23 cellular contexts compared by ENCODE assay signal in the genomic region with DNA sequence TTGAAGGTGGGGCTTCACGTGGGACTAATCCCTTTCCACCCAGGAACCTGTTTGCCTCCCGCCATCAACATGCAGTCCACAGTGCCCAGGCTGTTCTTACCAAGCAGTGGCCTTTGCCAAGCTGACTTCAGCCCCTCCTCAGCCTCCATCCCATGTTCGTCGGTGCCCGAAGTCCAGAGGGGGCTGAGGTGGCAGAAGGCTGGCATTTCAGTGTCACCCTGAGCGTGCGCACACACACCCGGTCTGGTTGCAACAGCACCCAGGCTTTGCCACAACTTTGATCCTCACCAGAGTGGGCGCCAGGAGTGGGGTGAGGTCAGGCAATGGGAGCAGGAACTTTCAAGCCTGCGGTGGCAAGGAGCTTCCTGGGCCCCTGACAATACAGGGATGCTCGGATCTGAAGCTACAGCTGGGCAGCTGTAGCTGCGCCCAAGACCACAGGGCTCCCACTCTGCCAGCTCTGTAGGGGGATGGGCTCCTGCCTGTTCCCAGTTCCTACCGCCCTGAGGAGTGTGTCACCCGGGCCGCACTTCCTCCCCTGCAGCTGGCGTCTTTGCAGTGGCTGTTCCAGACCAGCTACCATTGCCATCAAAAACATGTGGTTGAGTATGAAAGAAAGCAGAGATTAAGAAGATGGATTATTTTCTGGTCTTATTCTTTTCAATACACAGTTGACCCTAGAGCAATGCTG.
A peak's percentile ranks its signal among the peaks of the same experiment; 100 is the strongest.
DNase-seq lines count a peak whose midpoint lies in the region; ATAC-seq and TF ChIP-seq lines count a peak whose summit lies in the region.
"Had no signal": no experiment of that assay in that cellular context is flagged by ENCODE, and none has a peak within 500 bp of the region (broad histone marks: within the 10 kb centered on the region; RNA-seq: fewer than 3 reads in every experiment).

No MANE protein-coding gene starts in this region.

- no peak overlapping the region for H3K4me2 ChIP-seq in neuronal stem cell (ENCODE audit: insufficient read depth, low read length, poor library complexity, severe bottlenecking)
- H3K4me2 ChIP-seq: BLaER1 had no signal

- no peak overlapping the region for H3K27ac ChIP-seq in neuronal stem cell (replicated peaks; ENCODE audit: low read length)
- H3K27ac ChIP-seq: 22Rv1, BLaER1 had no signal

- no peak for TF ChIP-seq CTCF in LNCaP clone FGC (IDR thresholded peaks at IDR 0.05; ENCODE audit: control insufficient read depth, extremely low read depth, insufficient read depth)

- no peak overlapping the region for H4K91ac ChIP-seq in neuronal stem cell (ENCODE audit: low read depth, low read length, poor library complexity)

- no peak overlapping the region for H3K18ac ChIP-seq in neuronal stem cell (ENCODE audit: low read length)

- H3K9me3 ChIP-seq in neuronal stem cell (replicated peaks in 1 of 2; ENCODE audit: control insufficient read depth in 2 of 2, insufficient read depth in 1 of 2, low read depth in 1 of 2, low read length in 2 of 2) = no peaks in the 10 kb centered on the region
- H3K9me3 ChIP-seq: BLaER1, Caco-2 had no signal

- H3K4me1 ChIP-seq in neuronal stem cell (ENCODE audit: control insufficient read depth in 2 of 2, insufficient read depth in 1 of 2, low read depth in 1 of 2, low read length in 2 of 2) = no peaks in the 10 kb centered on the region
- H3K4me1 ChIP-seq: BLaER1, Caco-2 had no signal

- H3K4me3 ChIP-seq in LNCaP clone FGC (ENCODE audit: low read depth, low read length) (peak overlapping the region; percentile 70), neuronal stem cell (ENCODE audit: low read length in 2 of 2) (no peak overlapping the region)
- H3K4me3 ChIP-seq: BLaER1 had no signal

- ATAC-seq in HG03521 (IDR thresholded peaks at IDR 0.05; ENCODE audit: unreplicated experiment) (no peak), HG02588 (IDR thresholded peaks at IDR 0.05; ENCODE audit: unreplicated experiment) (no peak)

- no peak overlapping the region for H2AFZ ChIP-seq in neuronal stem cell (ENCODE audit: low read length)

- H3K4ac ChIP-seq in neuronal stem cell (ENCODE audit: low read length) = peak overlapping the region; percentile 5

- no peaks in the 10 kb centered on the region for H3K36me3 ChIP-seq in neuronal stem cell (replicated peaks in 1 of 2; ENCODE audit: control insufficient read depth in 2 of 2, insufficient read depth in 2 of 2, low read length in 2 of 2)
- H3K36me3 ChIP-seq: BLaER1 had no signal

- H2BK12ac ChIP-seq in neuronal stem cell (ENCODE audit: low read length) = no peak overlapping the region

- no peaks in the 10 kb centered on the region for H3K27me3 ChIP-seq in neuronal stem cell (ENCODE audit: control insufficient read depth in 3 of 3, insufficient read depth in 3 of 3, low read depth in 1 of 3, low read length in 3 of 3)
- H3K27me3 ChIP-seq: BLaER1 had no signal

- no peak overlapping the region for H2BK15ac ChIP-seq in neuronal stem cell (ENCODE audit: low read length)

- DNase-seq in DMS 273 (lab: John Stamatoyannopoulos, UW; ENCODE audit: unreplicated experiment) (peak; percentile 1), DMS 273 treated with DMSO at 0.1 percent for 48 hours (lab: John Stamatoyannopoulos, UW) (no peak), LNCaP clone FGC (ENCODE audit: low read depth) (no peak), RPMI8226 (peak; percentile 69), neuronal stem cell (ENCODE audit: low spot score) (no peak), NOMO-1 (lab: John Stamatoyannopoulos, UW; ENCODE audit: unreplicated experiment in 2 of 2) (no peak)
- DNase-seq: ACHN; Caco-2; CD4-positive, alpha-beta memory T cell; DMS153; GDM1; KG1; NCI-H1092 treated with DMSO at 0.1 percent for 48 hours; NCI-H187; NCI-H2227 treated with DMSO at 0.1 percent for 48 hours; NCI-H524; NCI-H774; OCI-M1; Right ventricle myocardium superior had no signal

- H2BK5ac ChIP-seq in neuronal stem cell (ENCODE audit: low read length) = peak overlapping the region; percentile 29

- H2AK5ac ChIP-seq in neuronal stem cell (ENCODE audit: low read depth, low read length) = peak overlapping the region; percentile 79

- peak overlapping the region; percentile 75 for H3K23ac ChIP-seq in neuronal stem cell (ENCODE audit: low read depth, low read length, poor library complexity)

- no peak overlapping the region for H3K9ac ChIP-seq in neuronal stem cell (ENCODE audit: low read depth, low read length, poor library complexity)
- H3K9ac ChIP-seq: BLaER1 had no signal

- no peak overlapping the region for H2BK120ac ChIP-seq in neuronal stem cell (ENCODE audit: low read depth, low read length)

- no peak overlapping the region for H4K8ac ChIP-seq in neuronal stem cell (ENCODE audit: low read depth, low read length)

- WGBS in neuronal stem cell (ENCODE audit: extremely low coverage in 2 of 2, insufficient read length in 2 of 2, insufficient replicate concordance in 1 of 2), 2 donors = no CpG with 5 or more reads among the region's 16 CpGs

- peak overlapping the region; percentile 56 for H3K14ac ChIP-seq in neuronal stem cell (ENCODE audit: low read length)

- no peaks in the 10 kb centered on the region for H3K79me1 ChIP-seq in neuronal stem cell (ENCODE audit: low read depth, low read length)

Comparison
In these comparisons a context has a peak if more than half of its experiments do, and no peak if none do; other contexts are left out.
1. DNase-seq: peak in DMS 273 (single experiment) and RPMI8226 (single experiment); none in DMS 273 treated with DMSO at 0.1 percent for 48 hours (single experiment), LNCaP clone FGC (single experiment), neuronal stem cell (single experiment) and NOMO-1 (0 of 2).